In genomic region chr17:67663445-67663844, GRCh38 we compare ENCODE assay signal across 22 cellular contexts.
"Had no signal": no experiment of that assay in that cellular context is flagged by ENCODE, and none has a peak within 500 bp of the region (broad histone marks: within the 10 kb centered on the region; RNA-seq: fewer than 3 reads in every experiment).

No MANE protein-coding gene starts in this region.

- H3K27ac Mint-ChIP-seq: dendritic cell treated with granulocyte-macrophage colony-stimulating factor and Interleukin-4, amounts not matched to agents 40 ng/mL and 50 ng/mL, for 4 days; mesothelial cell of epicardium had no signal

- H3K27ac ChIP-seq: gastrocnemius medialis, upper lobe of right lung had no signal

- FAIRE-seq: astrocyte, bronchial epithelial cell, kidney had no signal

- ATAC-seq: activated CD4-positive, CD25-positive, alpha-beta regulatory T cell treated with anti-CD3 and anti-CD28 coated beads, Interleukin-2, amount 50 U/mL, for 24 hours; gastrocnemius medialis; left lobe of liver; upper lobe of right lung had no signal

- H3K4me1 Mint-ChIP-seq: mesothelial cell of epicardium had no signal

- H3K4me3 ChIP-seq: gastrocnemius medialis, lung, upper lobe of right lung had no signal

- H3K36me3 ChIP-seq: gastrocnemius medialis, upper lobe of right lung had no signal

- H3K27me3 ChIP-seq: gastrocnemius medialis, upper lobe of right lung had no signal

- DNase-seq: activated CD8-positive, alpha-beta memory T cell treated with anti-CD3 and anti-CD28 coated beads for 24 hours; activated CD8-positive, alpha-beta memory T cell treated with anti-CD3 and anti-CD28 coated beads, Interleukin-2, amount 50 U/mL, for 48 hours; activated effector memory CD4-positive, alpha-beta T cell treated with Interleukin-2 at 50 U/mL for 16 hours; activated naive CD4-positive, alpha-beta T cell treated with anti-CD3 and anti-CD28 coated beads, Interleukin-2, amount 50 U/mL, for 16 hours; activated T-cell treated with anti-CD3 and anti-CD28 coated beads, Interleukin-2, amount 50 U/mL, for 48 hours; cerebellar nuclear complex; effector CD8-positive, alpha-beta T cell; gastrocnemius medialis; head of caudate nucleus; kidney; occipital lobe; retina; stimulated activated naive CD4-positive, alpha-beta T cell; T-helper 9 cell; upper lobe of right lung had no signal

- H3K27me3 Mint-ChIP-seq: dendritic cell treated with granulocyte-macrophage colony-stimulating factor and Interleukin-4, amounts not matched to agents 40 ng/mL and 50 ng/mL, for 4 days had no signal

- H3K4me3 Mint-ChIP-seq: dendritic cell treated with granulocyte-macrophage colony-stimulating factor and Interleukin-4, amounts not matched to agents 40 ng/mL and 50 ng/mL, for 4 days; mesothelial cell of epicardium had no signal

- H3K9me3 ChIP-seq: gastrocnemius medialis, upper lobe of right lung had no signal

- H3K4me1 ChIP-seq: gastrocnemius medialis, upper lobe of right lung had no signal
